ENCODE assay signal across 8 cellular contexts in genomic region chr9:109013678-109014145, GRCh38. TPM values are rescaled to one million over a fixed set of nuclear protein-coding genes. Genes with fewer than 3 reads are reported as not detected.
DNase-seq lines count a peak whose midpoint lies in the region; ATAC-seq and TF ChIP-seq lines count a peak whose summit lies in the region.

No MANE protein-coding gene starts in this region.

- no peaks in the 10 kb centered on the region for H3K9me3 Mint-ChIP-seq in T-cell

- H3K27me3 Mint-ChIP-seq in T-cell: no peaks in the 10 kb centered on the region

- H3K27ac Mint-ChIP-seq in T-cell: peak overlapping the region; percentile 80 to 90

- POLR2A ChIA-PET in T-cell (lab: Charles Lee): interaction anchor here in 1 of 2 donors (0.8 kb wide), 1 partner anchor 104 kb away, joined by 3 read pairs; no protein-coding TSS in a partner anchor

- peak overlapping the region; percentile 59 for H3K4me3 ChIP-seq in fibroblast of villous mesenchyme (ENCODE audit: low read depth, low read length)

- CTCF ChIA-PET in T-cell (lab: Charles Lee): no interaction called here

- H3K4me1 Mint-ChIP-seq in T-cell: peaks cover 24 to 33% (median 31%) of the 10 kb centered on the region in 3 donors

- peak overlapping the region; percentile 80 to 99 (median 87) for H3K4me3 Mint-ChIP-seq in T-cell

- TF ChIP-seq CTCF in fibroblast of villous mesenchyme (IDR thresholded peaks at IDR 0.05; ENCODE audit: insufficient read depth, low read depth, low read length): no peak

- ATAC-seq in T-cell (replicated peaks in 1 of 4): peak in 1 of 4 experiments; percentile 0
- no peak for ATAC-seq in GM18909 (IDR thresholded peaks at IDR 0.05; ENCODE audit: poor library complexity, unreplicated experiment)

- no peaks in the 10 kb centered on the region for H3K36me3 Mint-ChIP-seq in T-cell

- DNase-seq in NCI-H524 treated with DMSO at 0.1 percent for 48 hours (lab: John Stamatoyannopoulos, UW) (peak; percentile 73), NCI-H524 (lab: John Stamatoyannopoulos, UW) (no peak), T-cell (no peak), fibroblast of villous mesenchyme (ENCODE audit: low read depth) (no peak), retina (peak; percentile 72), globus pallidus (ENCODE audit: low spot score) (no peak)
- DNase-seq in stimulated activated CD4-positive, alpha-beta T cell treated with anti-CD3 and anti-CD28 coated beads, Interleukin-4, amount 100 ng/mL, for 4 hours: no peak

RNA-seq across cellular contexts. Expression of gene CTNNAL1, which starts 0.4 kb away (rescaled TPM):
- total RNA-seq in T-cell: 1 to 10 TPM; 2.1 to 4.1 (median 3.8) TPM
- total RNA-seq in fibroblast of villous mesenchyme: 72.2 and 155 TPM in 2 replicates

Comparison
In these comparisons a context has a peak if more than half of its experiments do, and no peak if none do; other contexts are left out.
1. DNase-seq: peak in NCI-H524 treated with DMSO at 0.1 percent for 48 hours (single experiment) and retina (single experiment); none in NCI-H524 (0 of 2), T-cell (0 of 34), fibroblast of villous mesenchyme (single experiment), stimulated activated CD4-positive, alpha-beta T cell treated with anti-CD3 and anti-CD28 coated beads, Interleukin-4, amount 100 ng/mL, for 4 hours (0 of 2) and globus pallidus (single experiment).
2. RNA of gene CTNNAL1, which starts 0.4 kb away (total RNA-seq): 72.2 to 155 TPM in fibroblast of villous mesenchyme; 2.1 to 4.1 TPM in T-cell; every median in the first group is over 10 times any median in the second.